12 cellular contexts compared by ENCODE assay signal in genomic region chr2:106137944-106138903, GRCh38. TPM values are rescaled to one million over a fixed set of nuclear protein-coding genes. Genes with fewer than 3 reads are reported as not detected.
DNase-seq lines count a peak whose midpoint lies in the region; ATAC-seq and TF ChIP-seq lines count a peak whose summit lies in the region.
"Had no signal": no experiment of that assay in that cellular context is flagged by ENCODE, and none has a peak within 500 bp of the region (broad histone marks: within the 10 kb centered on the region; RNA-seq: fewer than 3 reads in every experiment).

No MANE protein-coding gene starts in this region.

- H3K9me3 Mint-ChIP-seq in naive B cell, result no peaks in the 10 kb centered on the region

- CTCF ChIA-PET in AG04450 (lab: Charles Lee), result no interaction called here

- WGBS in testis, 2 donors, result 64 to 70% methylated on average over 14 to 15 of the region's 15 CpGs

- peak overlapping the region in 2 of 8 donors; percentile 8 to 65 for H3K4me3 Mint-ChIP-seq in naive B cell

- no peak overlapping the region for H3K4me3 ChIP-seq in AG04450 (ENCODE audit: low read depth, low read length)
- no peak overlapping the region for H3K4me3 ChIP-seq in colonic mucosa
- H3K4me3 ChIP-seq in testis, result no peak overlapping the region
- H3K4me3 ChIP-seq: breast epithelium had no signal

- no peaks in the 10 kb centered on the region for H3K36me3 ChIP-seq in colonic mucosa
- no peaks in the 10 kb centered on the region for H3K36me3 ChIP-seq in testis (ENCODE audit: low read depth, missing control alignments)
- H3K36me3 ChIP-seq: breast epithelium had no signal

- no peaks in the 10 kb centered on the region for H3K27me3 Mint-ChIP-seq in naive B cell

- peak overlapping the region; percentile 12 for H3K27ac ChIP-seq in AG04450 (ENCODE audit: low read depth, low read length)
- peak overlapping the region; percentile 55 for H3K27ac ChIP-seq in colonic mucosa
- H3K27ac ChIP-seq in testis, result peak overlapping the region in 1 of 2 donors; percentile 61
- H3K27ac ChIP-seq in caudate nucleus (ENCODE audit: low read depth, low read length), result no peak overlapping the region
- H3K27ac ChIP-seq: breast epithelium, neutrophil had no signal

- H3K4me1 ChIP-seq in colonic mucosa (peaks cover 11% of the 10 kb centered on the region), testis (no peaks in the 10 kb centered on the region)
- H3K4me1 ChIP-seq: breast epithelium had no signal

- peaks cover 39 to 48% (median 39%) of the 10 kb centered on the region in 3 donors for H3K4me1 Mint-ChIP-seq in naive B cell

- H3K27me3 ChIP-seq in AG04450 (ENCODE audit: control insufficient read depth, insufficient read depth, low read length) (no peaks in the 10 kb centered on the region), colonic mucosa (no peaks in the 10 kb centered on the region), testis (no peaks in the 10 kb centered on the region)
- H3K27me3 ChIP-seq: breast epithelium, neutrophil had no signal

- TF ChIP-seq POLR2A in testis (IDR thresholded peaks at IDR 0.05), result no peak

- intact Hi-C loops in colonic mucosa (cut with DNase I) (no loop called here), testis (cut with DNase I; ENCODE audit: low total_unique reads) (no loop called here)

- H3K27ac Mint-ChIP-seq in naive B cell, result peak overlapping the region in 4 of 6 donors; percentile 44 to 78 (median 61)

- POLR2A ChIA-PET in AG04450 (lab: Yijun Ruan, JAX), result interaction anchor here (1.0 to 1.1 kb wide), 2 partner anchors 9 to 60 kb away, joined by 3 read pairs; no protein-coding TSS in a partner anchor

- DNase-seq in AG04450 (ENCODE audit: low read depth, low spot score), result no peak
- DNase-seq in T follicular helper cell (ENCODE audit: low read depth), result peak; percentile 32
- DNase-seq in colonic mucosa, result no peak
- no peak for DNase-seq in naive B cell
- no peak for DNase-seq in testis
- no peak for DNase-seq in caudate nucleus (lab: John Stamatoyannopoulos, UW)
- DNase-seq: head of caudate nucleus, NCI-H1092 had no signal

- TF ChIP-seq CTCF in AG04450 (IDR thresholded peaks at IDR 0.05; ENCODE audit: low read depth, low read length) (no peak), colonic mucosa (IDR thresholded peaks at IDR 0.05) (no peak), testis (IDR thresholded peaks at IDR 0.05) (no peak)

- H3K9me3 ChIP-seq in AG04450 (ENCODE audit: control insufficient read depth, insufficient read depth, low read length), result no peaks in the 10 kb centered on the region
- no peaks in the 10 kb centered on the region for H3K9me3 ChIP-seq in colonic mucosa
- no peaks in the 10 kb centered on the region for H3K9me3 ChIP-seq in testis
- H3K9me3 ChIP-seq: breast epithelium, neutrophil had no signal

- H3K36me3 Mint-ChIP-seq in naive B cell, result peaks cover 18 to 21% of the 10 kb centered on the region in 2 donors

- H3K9ac ChIP-seq in colonic mucosa (ENCODE audit: low read depth in 2 of 2, low read length in 2 of 2), result peak overlapping the region in 1 of 2 donors; percentile 4

- ATAC-seq in naive B cell (ENCODE audit: low read depth in 2 of 2), result no peak
- ATAC-seq in HG03175 (IDR thresholded peaks at IDR 0.05; ENCODE audit: unreplicated experiment), result no peak
- no peak for ATAC-seq in GM18909 (IDR thresholded peaks at IDR 0.05; ENCODE audit: poor library complexity, unreplicated experiment)

RNA-seq across cellular contexts. Expression of gene UXS1, which starts 55.9 kb away (rescaled TPM):
- polyA plus RNA-seq in AG04450 (2011; rRNA removed) (53.2 and 58.2 TPM in 2 replicates), naive B cell (ENCODE audit: low read depth in 6 of 6) (10 to 100 TPM; 26.8 to 61.0 (median 51.1) TPM), testis (ENCODE audit: insufficient read depth, low read depth, low replicate concordance) (51.3 TPM)
- 75.0 and 89.7 TPM in 2 replicates for polyA minus RNA-seq in AG04450 (2011; rRNA and poly(A)+ RNA removed)
- total RNA-seq in colonic mucosa (10 to 100 TPM; 31.0 to 34.4 TPM), testis (10 to 100 TPM; 76.6 to 95.1 TPM)
